Comparison of ENCODE assay signal across 13 cellular contexts in the genomic region with DNA sequence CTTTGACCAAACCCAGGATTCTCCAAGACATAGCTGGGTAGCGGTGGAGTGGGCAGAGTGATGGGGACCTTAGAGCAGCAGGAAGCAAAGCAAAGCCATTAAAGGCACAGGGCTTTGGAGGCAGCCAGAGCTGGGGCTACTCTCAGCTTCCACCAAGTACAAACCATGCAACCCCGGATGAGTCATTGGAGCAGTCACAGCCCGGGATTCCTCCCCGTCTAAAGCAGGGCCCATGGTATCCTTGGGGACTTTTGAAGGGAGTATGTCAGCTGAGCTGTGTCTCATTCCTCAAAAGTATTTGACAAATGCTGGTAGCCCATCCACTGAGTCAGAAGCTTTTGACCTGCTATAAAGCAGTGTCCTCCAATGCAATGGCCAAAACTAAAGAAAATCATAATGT. TPM values are rescaled to one million over a fixed set of nuclear protein-coding genes. Genes with fewer than 3 reads are reported as not detected.
DNase-seq lines count a peak whose midpoint lies in the region; ATAC-seq and TF ChIP-seq lines count a peak whose summit lies in the region.
"Had no signal": no experiment of that assay in that cellular context is flagged by ENCODE, and none has a peak within 500 bp of the region (broad histone marks: within the 10 kb centered on the region; RNA-seq: fewer than 3 reads in every experiment).

No MANE protein-coding gene starts in this region.

- no peaks in the 10 kb centered on the region for H3K36me3 ChIP-seq in kidney epithelial cell (ENCODE audit: control insufficient read depth, insufficient read depth, low read length)

- no peak for ATAC-seq in GM19463 (IDR thresholded peaks at IDR 0.05; ENCODE audit: unreplicated experiment)

- no peaks in the 10 kb centered on the region for H3K27me3 ChIP-seq in kidney epithelial cell (ENCODE audit: control insufficient read depth, insufficient read depth, low read length)

- no peak for TF ChIP-seq CTCF in kidney epithelial cell (IDR thresholded peaks at IDR 0.05; ENCODE audit: insufficient read depth, low read length, poor library complexity, severe bottlenecking)

- no peak overlapping the region for H3K4me3 ChIP-seq in kidney epithelial cell (ENCODE audit: low read depth, low read length)

- DNase-seq in 8988T (peak; percentile 39), HK-2 (ENCODE audit: unreplicated experiment) (peak; percentile 60), astrocyte of the hippocampus (ENCODE audit: low read depth, low spot score) (peak; percentile 77), kidney epithelial cell (ENCODE audit: low read depth) (peak; percentile 57), GF-D8 (lab: John Stamatoyannopoulos, UW) (no peak), SHP77 (lab: John Stamatoyannopoulos, UW) (no peak), NCI-H774 (lab: John Stamatoyannopoulos, UW) (no peak)
- DNase-seq: activated CD4-positive, alpha-beta T cell treated with anti-CD3 and anti-CD28 coated beads, Interleukin-2, amount 50 U/mL, for 48 hours; cortex of kidney; midbrain; NCI-H1092 treated with DMSO at 0.1 percent for 48 hours; retina had no signal

RNA-seq across cellular contexts. Expression of gene IFI27, which starts 9.7 kb away (rescaled TPM):
- under 0.01 and 1.4 TPM in 2 replicates for total RNA-seq in kidney epithelial cell

RNA-seq across cellular contexts. Expression of gene IFI27L1, which starts 19.7 kb away (rescaled TPM):
- 21.5 and 24.7 TPM in 2 replicates for total RNA-seq in kidney epithelial cell

RNA-seq across cellular contexts. Expression of gene DDX24, which starts 19.8 kb away (rescaled TPM):
- 97.3 and 98.2 TPM in 2 replicates for total RNA-seq in kidney epithelial cell

RNA-seq across cellular contexts. Expression of gene IFI27L2, which starts 28.6 kb away (rescaled TPM):
- 81.0 and 155 TPM in 2 replicates for total RNA-seq in kidney epithelial cell

Comparison
In these comparisons a context has a peak if more than half of its experiments do, and no peak if none do; other contexts are left out.
1. DNase-seq: peak in 8988T (single experiment), HK-2 (single experiment), astrocyte of the hippocampus (single experiment) and kidney epithelial cell (single experiment); none in GF-D8 (single experiment), SHP77 (0 of 2) and NCI-H774 (single experiment).